In genomic region chr6:1764584-1764983, GRCh38 we compare ENCODE assay signal across 20 cellular contexts.
DNase-seq lines count a peak whose midpoint lies in the region; ATAC-seq, FAIRE-seq and TF ChIP-seq lines count a peak whose summit lies in the region.
"Had no signal": no experiment of that assay in that cellular context is flagged by ENCODE, and none has a peak within 500 bp of the region (broad histone marks: within the 10 kb centered on the region; RNA-seq: fewer than 3 reads in every experiment).

No MANE protein-coding gene starts in this region.

- peak; percentile 11 for ATAC-seq in omental fat pad (ENCODE audit: low FRiP score)
- ATAC-seq: GM23338, HepG2 had no signal

- FAIRE-seq in H54 (lab: Jason Lieb, UNC), result no peak
- FAIRE-seq: A204.1, D721Med, G401.6, GM12891, GM18507, HepG2 had no signal

- TF ChIP-seq CTCF in chondrocyte (IDR thresholded peaks at IDR 0.05), result no peak
- TF ChIP-seq CTCF in fibroblast of pulmonary artery (IDR thresholded peaks at IDR 0.05; ENCODE audit: low read length, missing control alignments), result no peak
- TF ChIP-seq CTCF in omental fat pad (IDR thresholded peaks at IDR 0.05), result no peak

- H3K4me3 Mint-ChIP-seq in chondrocyte (ENCODE audit: unreplicated experiment), result no peak overlapping the region
- H3K4me3 Mint-ChIP-seq: CD4-positive, alpha-beta T cell; GM23338; IgD-negative memory B cell had no signal

- TF ChIP-seq POLR2A in H54 (IDR thresholded peaks at IDR 0.05; ENCODE audit: low read depth, low read length), result no peak

- no peaks in the 10 kb centered on the region for H3K9me3 Mint-ChIP-seq in chondrocyte (ENCODE audit: low read depth)
- H3K9me3 Mint-ChIP-seq: CD4-positive, alpha-beta T cell; GM23338; IgD-negative memory B cell had no signal

- H3K4me1 Mint-ChIP-seq in chondrocyte (ENCODE audit: low read depth), result peaks cover 80% of the 10 kb centered on the region

- DNase-seq in chondrocyte (ENCODE audit: low spot score) (no peak), fibroblast of pulmonary artery (ENCODE audit: low read depth) (peak; percentile 16), omental fat pad (ENCODE audit: low spot score) (no peak), SW480 (ENCODE audit: low spot score) (no peak), H54 (ENCODE audit: insufficient read length, low spot score) (no peak), mesenteric fat pad (ENCODE audit: low spot score) (no peak)
- no peak for DNase-seq in central memory CD4-positive, alpha-beta T cell
- DNase-seq: ACHN; AML-193; Caco-2; CD4-positive, alpha-beta T cell had no signal

- H3K36me3 Mint-ChIP-seq in chondrocyte (ENCODE audit: low read depth), result no peaks in the 10 kb centered on the region

- H3K4me3 ChIP-seq in fibroblast of pulmonary artery (replicated peaks; ENCODE audit: low read depth, low read length), result no peak overlapping the region
- H3K4me3 ChIP-seq: GM23338, HAP-1 had no signal

- H3K27ac Mint-ChIP-seq in chondrocyte (ENCODE audit: unreplicated experiment), result peak overlapping the region; percentile 89
- H3K27ac Mint-ChIP-seq: CD4-positive, alpha-beta T cell; IgD-negative memory B cell had no signal

- no peaks in the 10 kb centered on the region for H3K27me3 Mint-ChIP-seq in chondrocyte (ENCODE audit: low read depth)
- H3K27me3 Mint-ChIP-seq: CD4-positive, alpha-beta T cell; IgD-negative memory B cell had no signal
